8 cellular contexts compared by ENCODE assay signal in the genomic region with DNA sequence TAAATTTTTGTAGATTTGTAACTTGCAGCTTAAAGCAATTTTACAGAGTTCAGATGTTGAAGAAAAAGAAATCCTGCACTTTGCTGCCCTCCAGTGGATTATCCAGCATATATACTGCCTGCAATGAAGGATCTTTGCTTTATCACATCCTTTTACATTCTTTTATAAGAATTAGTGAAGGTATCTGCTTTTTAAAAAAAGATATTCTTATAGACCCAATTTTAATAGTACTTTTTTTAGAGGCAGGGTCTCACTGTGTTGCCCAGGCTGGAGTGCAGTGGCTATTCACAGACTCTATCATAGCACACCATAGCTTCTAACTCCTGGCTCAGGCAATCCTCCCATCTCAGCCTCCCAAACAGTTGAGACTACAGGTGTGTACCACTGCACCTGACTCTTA.
DNase-seq lines count a peak whose midpoint lies in the region; ATAC-seq and TF ChIP-seq lines count a peak whose summit lies in the region.

No MANE protein-coding gene starts in this region.

- H3K27ac ChIP-seq in PC-9 (no peak overlapping the region), mesendoderm (ENCODE audit: low read depth, low read length) (no peak overlapping the region)

- H3K56ac ChIP-seq in mesendoderm (ENCODE audit: low read length), result no peak overlapping the region

- H3K36me3 ChIP-seq in PC-9 (ENCODE audit: low read depth), result 0 out of 2 replicates have a peak, but pooled peaks cover 15% of the 10 kb centered on the region
- no peaks in the 10 kb centered on the region for H3K36me3 ChIP-seq in mesendoderm (ENCODE audit: control insufficient read depth, insufficient read depth, low read length)

- H3K4ac ChIP-seq in mesendoderm (ENCODE audit: low read depth, low read length), result no peak overlapping the region

- TF ChIP-seq CTCF in PC-9 (conservative IDR thresholded peaks at IDR 0.05), result peak; percentile 83

- H3K23ac ChIP-seq in mesendoderm (ENCODE audit: low read length), result no peak overlapping the region

- BruUV-seq in PC-9 (replicated peaks; lab: Mats Ljungman, UMichigan), result no TSS peak

- H2BK15ac ChIP-seq in mesendoderm (replicated peaks; ENCODE audit: low read depth), result no peak overlapping the region

- no peak overlapping the region for H3K9ac ChIP-seq in mesendoderm (ENCODE audit: low read length)

- intact Hi-C loops in PC-9 (cut with micrococcal nuclease; ENCODE audit: unreplicated experiment), result loop anchor here (5.0 to 10.0 kb wide), 2 partner anchors 435 to 647 kb away; no protein-coding TSS in a partner anchor

- CTCF ChIA-PET in PC-9 (lab: Charles Lee), result interaction anchor here (0.6 to 0.7 kb wide), 3 partner anchors 58 to 108 kb away, joined by 3 read pairs; a partner anchor contains a TSS

- H3K79me2 ChIP-seq in PC-9 (ENCODE audit: low read depth) (no peaks in the 10 kb centered on the region), mesendoderm (ENCODE audit: control insufficient read depth, insufficient read depth, low read length) (no peaks in the 10 kb centered on the region)

- no peaks in the 10 kb centered on the region for H3K9me3 ChIP-seq in PC-9 (ENCODE audit: insufficient read depth, low read depth)

- H3K79me1 ChIP-seq in mesendoderm (ENCODE audit: low read length), result no peaks in the 10 kb centered on the region

- no peak overlapping the region for H3K18ac ChIP-seq in mesendoderm (ENCODE audit: low read length)

- peaks cover 10% of the 10 kb centered on the region; the same call in 1 of the 2 replicates for H4K20me1 ChIP-seq in PC-9 (ENCODE audit: insufficient read depth)

- H4K8ac ChIP-seq in mesendoderm (ENCODE audit: low read depth, low read length), result no peak overlapping the region

- no peak overlapping the region for H3K4me3 ChIP-seq in PC-9
- H3K4me3 ChIP-seq in mesendoderm (ENCODE audit: low read length), result no peak overlapping the region

- no peak overlapping the region for H2BK5ac ChIP-seq in mesendoderm (ENCODE audit: low read length)

- ATAC-seq in HG02798 (IDR thresholded peaks at IDR 0.05; ENCODE audit: poor library complexity, unreplicated experiment) (peak; percentile 67), GM21619 (IDR thresholded peaks at IDR 0.05; ENCODE audit: unreplicated experiment) (no peak)

- no peak overlapping the region for H4K5ac ChIP-seq in mesendoderm (ENCODE audit: low read length)

- H2AK5ac ChIP-seq in mesendoderm (ENCODE audit: low read length), result no peak overlapping the region

- DNase-seq in stimulated activated CD4-positive, alpha-beta T cell treated with anti-CD3 and anti-CD28 coated beads, Interleukin-2, amount 100 ng/mL, for 24 hours, result peak; percentile 4 to 21
- no peak for DNase-seq in stimulated activated CD4-positive, alpha-beta T cell treated with anti-CD3 and anti-CD28 coated beads, Interleukin-4, amount 100 ng/mL, for 4 hours
- DNase-seq in PC-9 (no peak), cerebellum (ENCODE audit: low spot score) (peak; percentile 16), mesendoderm (peak; percentile 36), 8988T (no peak)

- no peak overlapping the region for H3K4me2 ChIP-seq in PC-9
- H3K4me2 ChIP-seq in mesendoderm (ENCODE audit: low read length), result no peak overlapping the region

- H3F3A ChIP-seq in PC-9 (ENCODE audit: insufficient read depth, low read depth), result peaks cover 10% of the 10 kb centered on the region; the same call in 1 of the 2 replicates

- H3K4me1 ChIP-seq in PC-9 (replicated peaks; ENCODE audit: insufficient read depth) (no peaks in the 10 kb centered on the region), mesendoderm (ENCODE audit: control insufficient read depth, low read depth, low read length) (no peaks in the 10 kb centered on the region)

- H3K27me3 ChIP-seq in PC-9 (ENCODE audit: insufficient read depth, low read depth) (no peaks in the 10 kb centered on the region), mesendoderm (ENCODE audit: insufficient read depth, low read length, poor library complexity) (no peaks in the 10 kb centered on the region)

- POLR2A ChIA-PET in PC-9 (lab: Charles Lee; ENCODE audit: unreplicated experiment), result interaction anchor here (0.6 kb wide), 1 partner anchor 94 kb away, joined by 7 read pairs; no protein-coding TSS in a partner anchor

- H2BK120ac ChIP-seq in mesendoderm (ENCODE audit: low read depth, low read length), result no peak overlapping the region

- H3K9me2 ChIP-seq in PC-9 (ENCODE audit: insufficient read depth), result no peaks in the 10 kb centered on the region

- H2AFZ ChIP-seq in PC-9, result no peak overlapping the region

Comparison
In these comparisons a context has a peak if more than half of its experiments do, and no peak if none do; other contexts are left out.
1. DNase-seq: peak in stimulated activated CD4-positive, alpha-beta T cell treated with anti-CD3 and anti-CD28 coated beads, Interleukin-2, amount 100 ng/mL, for 24 hours (2 of 2), cerebellum (single experiment) and mesendoderm (single experiment); none in stimulated activated CD4-positive, alpha-beta T cell treated with anti-CD3 and anti-CD28 coated beads, Interleukin-4, amount 100 ng/mL, for 4 hours (0 of 2), PC-9 (0 of 2) and 8988T (single experiment).